3 cellular contexts compared by ENCODE assay signal in genomic region chr5:87966213-87966612, GRCh38.
A peak's percentile ranks its signal among the peaks of the same experiment; 100 is the strongest.
TF ChIP-seq lines count a peak whose summit lies in the region.

No MANE protein-coding gene starts in this region.

TF ChIP-seq in A549, 52 proteins besides CTCF, POLR2A, EP300 and RAD21:
- TF ChIP-seq MAFK (IDR thresholded peaks at IDR 0.05; ENCODE audit: partially characterized antibody) (peak; percentile 85), KDM5A (IDR thresholded peaks at IDR 0.05) (no peak), NR3C1 (IDR thresholded peaks at IDR 0.05) (no peak), NFE2L2 (conservative IDR thresholded peaks at IDR 0.05; ENCODE audit: low read length) (no peak), REST (IDR thresholded peaks at IDR 0.05) (no peak), ZNF302 (CRISPR knock-in tag; IDR thresholded peaks at IDR 0.05) (no peak), SMC3 (IDR thresholded peaks at IDR 0.05) (no peak)
- TF ChIP-seq, protein P1, sequence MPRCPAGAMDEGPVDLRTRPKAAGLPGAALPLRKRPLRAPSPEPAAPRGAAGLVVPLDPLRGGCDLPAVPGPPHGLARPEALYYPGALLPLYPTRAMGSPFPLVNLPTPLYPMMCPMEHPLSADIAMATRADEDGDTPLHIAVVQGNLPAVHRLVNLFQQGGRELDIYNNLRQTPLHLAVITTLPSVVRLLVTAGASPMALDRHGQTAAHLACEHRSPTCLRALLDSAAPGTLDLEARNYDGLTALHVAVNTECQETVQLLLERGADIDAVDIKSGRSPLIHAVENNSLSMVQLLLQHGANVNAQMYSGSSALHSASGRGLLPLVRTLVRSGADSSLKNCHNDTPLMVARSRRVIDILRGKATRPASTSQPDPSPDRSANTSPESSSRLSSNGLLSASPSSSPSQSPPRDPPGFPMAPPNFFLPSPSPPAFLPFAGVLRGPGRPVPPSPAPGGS (IDR thresholded peaks at IDR 0.05): no peak
TF ChIP-seq in A549: peak in this region for 1.

TF ChIP-seq in IMR-90, 13 proteins besides CTCF, POLR2A, EP300 and RAD21:
- TF ChIP-seq MAFK (IDR thresholded peaks at IDR 0.05; ENCODE audit: low read depth, low read length) (peak; percentile 94), USF2 (IDR thresholded peaks at IDR 0.05; ENCODE audit: low read depth, low read length) (no peak), ELK1 (IDR thresholded peaks at IDR 0.05; ENCODE audit: borderline replicate concordance, low read depth, low read length) (no peak), NFE2L2 (IDR thresholded peaks at IDR 0.05; ENCODE audit: low read depth, low read length) (no peak), SMC3 (IDR thresholded peaks at IDR 0.05; ENCODE audit: low read depth, low read length) (no peak), RFX5 (IDR thresholded peaks at IDR 0.05; ENCODE audit: low read depth, low read length) (no peak), BHLHE40 (IDR thresholded peaks at IDR 0.05; ENCODE audit: low read depth, low read length) (no peak), CEBPB (IDR thresholded peaks at IDR 0.05; ENCODE audit: low read depth, low read length) (no peak)
TF ChIP-seq in IMR-90: peak in this region for 1.

TF ChIP-seq in H1, 55 proteins besides CTCF, POLR2A, EP300 and RAD21:
- peak; percentile 84; the same call in 1 of the 2 replicates for TF ChIP-seq MAFK (IDR thresholded peaks at IDR 0.05; ENCODE audit: low read depth, low read length)
- TF ChIP-seq, protein P2, sequence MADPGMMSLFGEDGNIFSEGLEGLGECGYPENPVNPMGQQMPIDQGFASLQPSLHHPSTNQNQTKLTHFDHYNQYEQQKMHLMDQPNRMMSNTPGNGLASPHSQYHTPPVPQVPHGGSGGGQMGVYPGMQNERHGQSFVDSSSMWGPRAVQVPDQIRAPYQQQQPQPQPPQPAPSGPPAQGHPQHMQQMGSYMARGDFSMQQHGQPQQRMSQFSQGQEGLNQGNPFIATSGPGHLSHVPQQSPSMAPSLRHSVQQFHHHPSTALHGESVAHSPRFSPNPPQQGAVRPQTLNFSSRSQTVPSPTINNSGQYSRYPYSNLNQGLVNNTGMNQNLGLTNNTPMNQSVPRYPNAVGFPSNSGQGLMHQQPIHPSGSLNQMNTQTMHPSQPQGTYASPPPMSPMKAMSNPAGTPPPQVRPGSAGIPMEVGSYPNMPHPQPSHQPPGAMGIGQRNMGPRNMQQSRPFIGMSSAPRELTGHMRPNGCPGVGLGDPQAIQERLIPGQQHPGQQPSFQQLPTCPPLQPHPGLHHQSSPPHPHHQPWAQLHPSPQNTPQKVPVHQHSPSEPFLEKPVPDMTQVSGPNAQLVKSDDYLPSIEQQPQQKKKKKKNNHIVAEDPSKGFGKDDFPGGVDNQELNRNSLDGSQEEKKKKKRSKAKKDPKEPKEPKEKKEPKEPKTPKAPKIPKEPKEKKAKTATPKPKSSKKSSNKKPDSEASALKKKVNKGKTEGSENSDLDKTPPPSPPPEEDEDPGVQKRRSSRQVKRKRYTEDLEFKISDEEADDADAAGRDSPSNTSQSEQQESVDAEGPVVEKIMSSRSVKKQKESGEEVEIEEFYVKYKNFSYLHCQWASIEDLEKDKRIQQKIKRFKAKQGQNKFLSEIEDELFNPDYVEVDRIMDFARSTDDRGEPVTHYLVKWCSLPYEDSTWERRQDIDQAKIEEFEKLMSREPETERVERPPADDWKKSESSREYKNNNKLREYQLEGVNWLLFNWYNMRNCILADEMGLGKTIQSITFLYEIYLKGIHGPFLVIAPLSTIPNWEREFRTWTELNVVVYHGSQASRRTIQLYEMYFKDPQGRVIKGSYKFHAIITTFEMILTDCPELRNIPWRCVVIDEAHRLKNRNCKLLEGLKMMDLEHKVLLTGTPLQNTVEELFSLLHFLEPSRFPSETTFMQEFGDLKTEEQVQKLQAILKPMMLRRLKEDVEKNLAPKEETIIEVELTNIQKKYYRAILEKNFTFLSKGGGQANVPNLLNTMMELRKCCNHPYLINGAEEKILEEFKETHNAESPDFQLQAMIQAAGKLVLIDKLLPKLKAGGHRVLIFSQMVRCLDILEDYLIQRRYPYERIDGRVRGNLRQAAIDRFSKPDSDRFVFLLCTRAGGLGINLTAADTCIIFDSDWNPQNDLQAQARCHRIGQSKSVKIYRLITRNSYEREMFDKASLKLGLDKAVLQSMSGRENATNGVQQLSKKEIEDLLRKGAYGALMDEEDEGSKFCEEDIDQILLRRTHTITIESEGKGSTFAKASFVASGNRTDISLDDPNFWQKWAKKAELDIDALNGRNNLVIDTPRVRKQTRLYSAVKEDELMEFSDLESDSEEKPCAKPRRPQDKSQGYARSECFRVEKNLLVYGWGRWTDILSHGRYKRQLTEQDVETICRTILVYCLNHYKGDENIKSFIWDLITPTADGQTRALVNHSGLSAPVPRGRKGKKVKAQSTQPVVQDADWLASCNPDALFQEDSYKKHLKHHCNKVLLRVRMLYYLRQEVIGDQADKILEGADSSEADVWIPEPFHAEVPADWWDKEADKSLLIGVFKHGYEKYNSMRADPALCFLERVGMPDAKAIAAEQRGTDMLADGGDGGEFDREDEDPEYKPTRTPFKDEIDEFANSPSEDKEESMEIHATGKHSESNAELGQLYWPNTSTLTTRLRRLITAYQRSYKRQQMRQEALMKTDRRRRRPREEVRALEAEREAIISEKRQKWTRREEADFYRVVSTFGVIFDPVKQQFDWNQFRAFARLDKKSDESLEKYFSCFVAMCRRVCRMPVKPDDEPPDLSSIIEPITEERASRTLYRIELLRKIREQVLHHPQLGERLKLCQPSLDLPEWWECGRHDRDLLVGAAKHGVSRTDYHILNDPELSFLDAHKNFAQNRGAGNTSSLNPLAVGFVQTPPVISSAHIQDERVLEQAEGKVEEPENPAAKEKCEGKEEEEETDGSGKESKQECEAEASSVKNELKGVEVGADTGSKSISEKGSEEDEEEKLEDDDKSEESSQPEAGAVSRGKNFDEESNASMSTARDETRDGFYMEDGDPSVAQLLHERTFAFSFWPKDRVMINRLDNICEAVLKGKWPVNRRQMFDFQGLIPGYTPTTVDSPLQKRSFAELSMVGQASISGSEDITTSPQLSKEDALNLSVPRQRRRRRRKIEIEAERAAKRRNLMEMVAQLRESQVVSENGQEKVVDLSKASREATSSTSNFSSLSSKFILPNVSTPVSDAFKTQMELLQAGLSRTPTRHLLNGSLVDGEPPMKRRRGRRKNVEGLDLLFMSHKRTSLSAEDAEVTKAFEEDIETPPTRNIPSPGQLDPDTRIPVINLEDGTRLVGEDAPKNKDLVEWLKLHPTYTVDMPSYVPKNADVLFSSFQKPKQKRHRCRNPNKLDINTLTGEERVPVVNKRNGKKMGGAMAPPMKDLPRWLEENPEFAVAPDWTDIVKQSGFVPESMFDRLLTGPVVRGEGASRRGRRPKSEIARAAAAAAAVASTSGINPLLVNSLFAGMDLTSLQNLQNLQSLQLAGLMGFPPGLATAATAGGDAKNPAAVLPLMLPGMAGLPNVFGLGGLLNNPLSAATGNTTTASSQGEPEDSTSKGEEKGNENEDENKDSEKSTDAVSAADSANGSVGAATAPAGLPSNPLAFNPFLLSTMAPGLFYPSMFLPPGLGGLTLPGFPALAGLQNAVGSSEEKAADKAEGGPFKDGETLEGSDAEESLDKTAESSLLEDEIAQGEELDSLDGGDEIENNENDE (IDR thresholded peaks at IDR 0.05; ENCODE audit: insufficient replicate concordance, low read length): no peak
- TF ChIP-seq ZNF274 (IDR thresholded peaks at IDR 0.05; ENCODE audit: borderline replicate concordance, extremely low read depth, low read length): no peak
